In genomic region chr7:97021443-97022261, GRCh38 we compare ENCODE assay signal across 14 cellular contexts. TPM values are rescaled to one million over a fixed set of nuclear protein-coding genes. Genes with fewer than 3 reads are reported as not detected.
DNase-seq lines count a peak whose midpoint lies in the region; ATAC-seq and TF ChIP-seq lines count a peak whose summit lies in the region.
"Had no signal": no experiment of that assay in that cellular context is flagged by ENCODE, and none has a peak within 500 bp of the region (broad histone marks: within the 10 kb centered on the region; RNA-seq: fewer than 3 reads in every experiment).

No MANE protein-coding gene starts in this region.

- H3K36me3 Mint-ChIP-seq in activated CD8-positive, alpha-beta memory T cell treated with anti-CD3 and anti-CD28 coated beads, Interleukin-2, amount 10 ng/mL, durations not matched to agents 7 days and 5 days = peaks cover 3% of the 10 kb centered on the region
- peaks cover 13% of the 10 kb centered on the region for H3K36me3 Mint-ChIP-seq in T-helper 17 cell (ENCODE audit: low read depth)

- no peaks in the 10 kb centered on the region for H3K36me3 ChIP-seq in iPS DF 6.9 (ENCODE audit: control insufficient read depth, insufficient read depth, low read length)
- H3K36me3 ChIP-seq in skeletal muscle satellite cell (ENCODE audit: insufficient read depth, low read length) = no peaks in the 10 kb centered on the region
- H3K36me3 ChIP-seq: uterus had no signal

- no peak for DNase-seq in activated CD8-positive, alpha-beta memory T cell treated with anti-CD3 and anti-CD28 coated beads, Interleukin-2, amount 10 ng/mL, durations not matched to agents 7 days and 5 days
- DNase-seq in activated CD8-positive, alpha-beta memory T cell treated with anti-CD3 and anti-CD28 coated beads for 24 hours = no peak
- DNase-seq in T-helper 17 cell (no peak), iPS DF 6.9 (ENCODE audit: low read depth, low spot score) (no peak), kidney tubule cell (ENCODE audit: low spot score) (no peak), NCI-H2029 treated with DMSO at 0.1 percent for 48 hours (lab: John Stamatoyannopoulos, UW) (no peak), foreskin fibroblast (no peak)
- DNase-seq: activated CD4-positive, CD25-positive, alpha-beta regulatory T cell; activated effector memory CD4-positive, alpha-beta T cell treated with Interleukin-2 at 50 U/mL for 16 hours; IMR-90; small intestine; uterus had no signal

- H3K9ac ChIP-seq in skeletal muscle satellite cell (ENCODE audit: low read depth, low read length) = no peak overlapping the region

- H3K9me3 ChIP-seq in T-helper 17 cell (ENCODE audit: control insufficient read depth, low read length, poor library complexity, severe bottlenecking) (no peaks in the 10 kb centered on the region), iPS DF 6.9 (ENCODE audit: control insufficient read depth, insufficient read depth, low read length) (no peaks in the 10 kb centered on the region), skeletal muscle satellite cell (replicated peaks; ENCODE audit: low read length) (no peaks in the 10 kb centered on the region)
- H3K9me3 ChIP-seq: uterus had no signal

- H3K4me1 ChIP-seq in iPS DF 6.9 (ENCODE audit: control insufficient read depth, insufficient read depth, low read length) (peaks cover 4% of the 10 kb centered on the region), skeletal muscle satellite cell (ENCODE audit: control insufficient read depth, insufficient read depth, low read length) (peaks cover 4% of the 10 kb centered on the region)

- peaks cover 98% of the 10 kb centered on the region for H3K27me3 Mint-ChIP-seq in activated CD8-positive, alpha-beta memory T cell treated with anti-CD3 and anti-CD28 coated beads, Interleukin-2, amount 10 ng/mL, durations not matched to agents 7 days and 5 days
- H3K27me3 Mint-ChIP-seq in T-helper 17 cell = peaks cover 95% of the 10 kb centered on the region

- no CpG with 5 or more reads among the region's 55 CpGs for WGBS in iPS DF 6.9 (ENCODE audit: insufficient coverage, insufficient read length)

- ATAC-seq in activated CD8-positive, alpha-beta memory T cell treated with anti-CD3 and anti-CD28 coated beads, Interleukin-2, amount 10 ng/mL, durations not matched to agents 7 days and 5 days = no peak
- no peak for ATAC-seq in T-helper 17 cell

- H3K4me3 ChIP-seq in iPS DF 6.9 (ENCODE audit: low read length) = peak overlapping the region; percentile 22; the same call in 1 of the 2 replicates
- H3K4me3 ChIP-seq in skeletal muscle satellite cell (ENCODE audit: low read length) = no peak overlapping the region
- H3K4me3 ChIP-seq in foreskin fibroblast (ENCODE audit: low read depth in 1 of 2, low read length in 2 of 2) = no peak overlapping the region
- H3K4me3 ChIP-seq: uterus had no signal

- CTCF ChIA-PET in activated CD8-positive, alpha-beta memory T cell treated with anti-CD3 and anti-CD28 coated beads, Interleukin-2, amount 10 ng/mL, durations not matched to agents 7 days and 5 days (lab: Charles Lee) = interaction anchor here (1.9 kb wide), 1 partner anchor 16 kb away, joined by 4 read pairs; the partner anchor contains the start of gene DLX6

- peak overlapping the region; percentile 50 for H3K27ac Mint-ChIP-seq in activated CD8-positive, alpha-beta memory T cell treated with anti-CD3 and anti-CD28 coated beads, Interleukin-2, amount 10 ng/mL, durations not matched to agents 7 days and 5 days
- H3K27ac Mint-ChIP-seq in T-helper 17 cell = no peak overlapping the region

- peak overlapping the region; percentile 15 for H3K4me2 ChIP-seq in skeletal muscle satellite cell (ENCODE audit: low read length)

- H3K27me3 ChIP-seq in iPS DF 6.9 (ENCODE audit: control insufficient read depth, insufficient read depth, low read length) = peaks cover 96% of the 10 kb centered on the region
- H3K27me3 ChIP-seq in skeletal muscle satellite cell (ENCODE audit: control insufficient read depth, insufficient read depth, low read length) = peaks cover 97% of the 10 kb centered on the region

- peaks cover 17% of the 10 kb centered on the region for H3K4me1 Mint-ChIP-seq in activated CD8-positive, alpha-beta memory T cell treated with anti-CD3 and anti-CD28 coated beads, Interleukin-2, amount 10 ng/mL, durations not matched to agents 7 days and 5 days
- H3K4me1 Mint-ChIP-seq in T-helper 17 cell = peaks cover 38% of the 10 kb centered on the region

- no peaks in the 10 kb centered on the region for H3K9me3 Mint-ChIP-seq in activated CD8-positive, alpha-beta memory T cell treated with anti-CD3 and anti-CD28 coated beads, Interleukin-2, amount 10 ng/mL, durations not matched to agents 7 days and 5 days (ENCODE audit: low read depth)

- H3K27ac ChIP-seq in iPS DF 6.9 (ENCODE audit: low read length) = no peak overlapping the region
- H3K27ac ChIP-seq: SK-N-MC, uterus had no signal

- H3K4me3 Mint-ChIP-seq in activated CD8-positive, alpha-beta memory T cell treated with anti-CD3 and anti-CD28 coated beads, Interleukin-2, amount 10 ng/mL, durations not matched to agents 7 days and 5 days = no peak overlapping the region
- peak overlapping the region; percentile 58 for H3K4me3 Mint-ChIP-seq in T-helper 17 cell

- TF ChIP-seq CTCF in foreskin fibroblast (IDR thresholded peaks at IDR 0.05; ENCODE audit: low read depth, low read length) = no peak

RNA-seq across cellular contexts. Expression of gene DLX5, which starts 3.0 kb away (rescaled TPM):
- not detected for total RNA-seq in activated CD8-positive, alpha-beta memory T cell treated with anti-CD3 and anti-CD28 coated beads, Interleukin-2, amount 10 ng/mL, durations not matched to agents 7 days and 5 days
- not detected for total RNA-seq in T-helper 17 cell
- total RNA-seq in skeletal muscle satellite cell (2012; rRNA removed) = not detected in 2 replicates
- total RNA-seq: IMR-90 had no signal

RNA-seq across cellular contexts. Expression of gene DLX6, which starts 16.3 kb away (rescaled TPM):
- not detected for total RNA-seq in activated CD8-positive, alpha-beta memory T cell treated with anti-CD3 and anti-CD28 coated beads, Interleukin-2, amount 10 ng/mL, durations not matched to agents 7 days and 5 days
- total RNA-seq in T-helper 17 cell = not detected
- total RNA-seq in skeletal muscle satellite cell (2012; rRNA removed) = not detected in 2 replicates
- total RNA-seq: IMR-90 had no signal
